ENCODE assay signal across 8 cellular contexts in genomic region chr3:194135806-194136518, GRCh38. TPM values are rescaled to one million over a fixed set of nuclear protein-coding genes. Genes with fewer than 3 reads are reported as not detected.
DNase-seq lines count a peak whose midpoint lies in the region; ATAC-seq and TF ChIP-seq lines count a peak whose summit lies in the region.

HES1 (plus strand) TSS chr3:194136148; CDS start chr3:194136381, 233 bp downstream.

- H3K4me1 ChIP-seq in DND-41 (ENCODE audit: insufficient read depth, low read length) (peaks cover 80% of the 10 kb centered on the region), H9 (ENCODE audit: insufficient read depth, low read length) (peaks cover 23% of the 10 kb centered on the region), gastrocnemius medialis (peaks cover 24 to 37% of the 10 kb centered on the region in 2 donors)

- H3K27me3 Mint-ChIP-seq in H9 (ENCODE audit: low read depth) (peaks cover 56% of the 10 kb centered on the region), T-helper 17 cell (peaks cover 45% of the 10 kb centered on the region), immature natural killer cell (ENCODE audit: low read depth in 3 of 3) (peaks cover 51 to 65% (median 57%) of the 10 kb centered on the region in 3 donors)

- H3K9me3 ChIP-seq in DND-41 (ENCODE audit: insufficient read depth, low read length, severe bottlenecking) (no peaks in the 10 kb centered on the region), H9 (ENCODE audit: control insufficient read depth, low read depth, low read length) (no peaks in the 10 kb centered on the region), T-helper 17 cell (ENCODE audit: control insufficient read depth, low read length, poor library complexity, severe bottlenecking) (no peaks in the 10 kb centered on the region), gastrocnemius medialis (no peaks in the 10 kb centered on the region)

- no peak within 1 kb of the TSS for H3K14ac ChIP-seq in H9 (ENCODE audit: insufficient read depth, low read length)

- no peak within 1 kb of the TSS for H2AK5ac ChIP-seq in H9 (ENCODE audit: insufficient read length, low read length)

- H2BK120ac ChIP-seq in H9 (ENCODE audit: low read depth, low read length, poor library complexity, severe bottlenecking) = no peak within 1 kb of the TSS

- ATAC-seq in DND-41 (ENCODE audit: insufficient read depth, low read depth) (peak; percentile 38), T-helper 17 cell (peak; percentile 40), gastrocnemius medialis (peak; percentile 54 to 57), GM18517 (IDR thresholded peaks at IDR 0.05; ENCODE audit: unreplicated experiment) (no peak)

- H3K79me2 ChIP-seq in DND-41 (ENCODE audit: insufficient read depth, low read length) (peaks cover 29% of the 10 kb centered on the region), H9 (ENCODE audit: insufficient read depth, low read length) (no peaks in the 10 kb centered on the region)

- H3T11ph ChIP-seq in H9 (ENCODE audit: low read length) = no peak within 1 kb of the TSS

- H4K91ac ChIP-seq in H9 (ENCODE audit: insufficient read length, low read depth, low read length) = no peak within 1 kb of the TSS

- peak; percentile 98 for TF ChIP-seq POLR2A in gastrocnemius medialis (IDR thresholded peaks at IDR 0.05)

- H3K4me3 ChIP-seq in DND-41 (ENCODE audit: low read depth in 1 of 2, low read length in 2 of 2) (peak within 1 kb of the TSS; percentile 67 to 82), gastrocnemius medialis (peak within 1 kb of the TSS; percentile 65 to 86 (median 75))

- DNase-seq in DND-41 = peak; percentile 89
- peak; percentile 97 for DNase-seq in H9
- DNase-seq in NCI-H1436 treated with DMSO at 0.1 percent for 48 hours (lab: John Stamatoyannopoulos, UW) = peak; percentile 64
- peak in 1 of 3 donors; percentile 23 for DNase-seq in T-helper 17 cell
- DNase-seq in cerebellum (ENCODE audit: low spot score) = peak; percentile 52
- DNase-seq in immature natural killer cell = peak in 2 of 3 donors; percentile 27 to 43
- peak; percentile 94 to 97 for DNase-seq in gastrocnemius medialis

- peaks cover 62 to 69% of the 10 kb centered on the region in 2 experiments for H3K4me1 Mint-ChIP-seq in H9
- peaks cover 42% of the 10 kb centered on the region for H3K4me1 Mint-ChIP-seq in T-helper 17 cell
- H3K4me1 Mint-ChIP-seq in immature natural killer cell = peaks cover 29 to 48% of the 10 kb centered on the region in 2 donors

- H3K4me3 Mint-ChIP-seq in H9 = peak within 1 kb of the TSS; percentile 84 to 94
- H3K4me3 Mint-ChIP-seq in T-helper 17 cell = peak within 1 kb of the TSS; percentile 89
- H3K4me3 Mint-ChIP-seq in immature natural killer cell = peak within 1 kb of the TSS; percentile 73 to 90 (median 86)

- H2BK15ac ChIP-seq in H9 (ENCODE audit: low read depth, low read length) = no peak within 1 kb of the TSS

- peaks cover 59% of the 10 kb centered on the region for H3K27me3 ChIP-seq in DND-41 (ENCODE audit: insufficient read depth, low read length, poor library complexity)
- H3K27me3 ChIP-seq in H9 (ENCODE audit: insufficient read depth, low read length) = no peaks in the 10 kb centered on the region; the same call in 1 of the 2 replicates
- no peaks in the 10 kb centered on the region for H3K27me3 ChIP-seq in gastrocnemius medialis

- H3K9ac ChIP-seq in DND-41 (ENCODE audit: low read depth, low read length) (peak within 1 kb of the TSS; percentile 68), H9 (ENCODE audit: extremely low read depth, insufficient read length, low read length) (peak within 1 kb of the TSS; percentile 72)

- H3K27ac Mint-ChIP-seq in H9 (peak within 1 kb of the TSS; percentile 86 to 88 (median 87); a peak in 6 of 7 replicates), T-helper 17 cell (peak within 1 kb of the TSS; percentile 87), immature natural killer cell (peak within 1 kb of the TSS in 5 of 6 donors; percentile 89 to 95 (median 93))

- H3K27ac ChIP-seq in DND-41 (ENCODE audit: low read length) (peak within 1 kb of the TSS; percentile 82), H9 (ENCODE audit: insufficient read length, low read depth, low read length) (no peak within 1 kb of the TSS), gastrocnemius medialis (peak within 1 kb of the TSS; percentile 97 to 100 (median 99))

- peaks cover 29% of the 10 kb centered on the region for H3K23me2 ChIP-seq in H9 (ENCODE audit: insufficient read length, low read depth, low read length, poor library complexity, severe bottlenecking)

- intact Hi-C loops in gastrocnemius medialis (cut with DNase I; ENCODE audit: low total_unique reads) = loop anchor here (1.0 to 10.0 kb wide), 9 partner anchors 66 to 1219 kb away; partner anchors contain the start of genes ATP13A3 and MB21D2

- H3K4ac ChIP-seq in H9 (ENCODE audit: low read depth, low read length) = no peak within 1 kb of the TSS

- no peaks in the 10 kb centered on the region; a peak in 2 of 5 replicates for H3K9me3 Mint-ChIP-seq in H9
- H3K9me3 Mint-ChIP-seq in immature natural killer cell = peaks cover 0 to 2% (median 0%) of the 10 kb centered on the region in 6 donors

- H4K5ac ChIP-seq in H9 (ENCODE audit: insufficient read length, low read depth, low read length) = no peak within 1 kb of the TSS

- in situ Hi-C loops in gastrocnemius medialis (cut with MboI; ENCODE audit: low sequenced_read_pairs in 4 of 4) = loop anchor here (5.0 to 25.0 kb wide), 5 partner anchors 69 to 351 kb away; no protein-coding TSS in a partner anchor

- H2BK12ac ChIP-seq in H9 (ENCODE audit: insufficient read length, low read depth, low read length) = no peak within 1 kb of the TSS

- H3K18ac ChIP-seq in H9 (ENCODE audit: insufficient read length, low read depth, low read length) = no peak within 1 kb of the TSS

- TF ChIP-seq CTCF in DND-41 (IDR thresholded peaks at IDR 0.05; ENCODE audit: borderline replicate concordance, extremely low read depth, low read length, poor library complexity, severe bottlenecking) (no peak), H9 (conservative IDR thresholded peaks at IDR 0.05) (no peak), gastrocnemius medialis (IDR thresholded peaks at IDR 0.05 in 4 of 5, conservative IDR thresholded peaks at IDR 0.05 in 1 of 5) (no peak)

- H3K4me2 ChIP-seq in DND-41 (ENCODE audit: insufficient read depth, low read length) (peak within 1 kb of the TSS; percentile 89), H9 (ENCODE audit: insufficient read depth, insufficient read length, low read length) (peak within 1 kb of the TSS; percentile 92)

- peaks cover 9 to 18% (median 16%) of the 10 kb centered on the region in 3 experiments for H3K36me3 Mint-ChIP-seq in H9 (ENCODE audit: insufficient read depth in 1 of 3, low read depth in 3 of 3)
- peaks cover 7% of the 10 kb centered on the region for H3K36me3 Mint-ChIP-seq in T-helper 17 cell (ENCODE audit: low read depth)
- H3K36me3 Mint-ChIP-seq in immature natural killer cell = no peaks in the 10 kb centered on the region

- H4K20me1 ChIP-seq in DND-41 (ENCODE audit: insufficient read depth, low read length) (peaks cover 31% of the 10 kb centered on the region), H9 (ENCODE audit: control insufficient read depth, insufficient read depth, insufficient read length) (no peaks in the 10 kb centered on the region)

- H2BK20ac ChIP-seq in H9 (ENCODE audit: low read depth, low read length, poor library complexity, severe bottlenecking) = no peak within 1 kb of the TSS

- no peak within 1 kb of the TSS for H2BK5ac ChIP-seq in H9 (ENCODE audit: insufficient read length, low read length)

- WGBS in H9 (ENCODE audit: extremely low coverage, insufficient read length, low lambda C conversion rate) = no CpG with 5 or more reads among the region's 29 CpGs

- H2AFZ ChIP-seq in DND-41 (ENCODE audit: low read depth, low read length) (peak within 1 kb of the TSS; percentile 29; the same call in 1 of the 2 replicates), H9 (ENCODE audit: low read length) (no peak within 1 kb of the TSS)

- H3K79me1 ChIP-seq in H9 (ENCODE audit: insufficient read depth, low read depth, low read length, poor library complexity, severe bottlenecking) = no peaks in the 10 kb centered on the region

- H3K36me3 ChIP-seq in DND-41 (ENCODE audit: insufficient read depth, low read length) (peaks cover 24% of the 10 kb centered on the region), gastrocnemius medialis (no peaks in the 10 kb centered on the region)

- H3K23ac ChIP-seq in H9 (ENCODE audit: insufficient read length, low read depth, low read length) = no peak within 1 kb of the TSS

- no peak within 1 kb of the TSS for H4K8ac ChIP-seq in H9 (replicated peaks; ENCODE audit: insufficient read length, low read depth, low read length)

- H3K56ac ChIP-seq in H9 (ENCODE audit: insufficient read length, low read depth, low read length) = no peak within 1 kb of the TSS

RNA-seq across cellular contexts. Expression of gene HES1, which starts in this region (rescaled TPM):
- 23.2 and 23.3 TPM in 2 replicates for total RNA-seq in H9 (2021)
- 1 to 10 TPM; 2.4 to 3.1 TPM for total RNA-seq in T-helper 17 cell
- 14.3 TPM for total RNA-seq in cerebellum
- not detected for polyA plus RNA-seq in immature natural killer cell
- 10 to 100 TPM in 3 of 4 donors, 1 to 10 TPM in 1; 9.7 to 38.3 (median 27.8) TPM for total RNA-seq in gastrocnemius medialis

Comparison
In these comparisons a context has a peak if more than half of its experiments do, and no peak if none do; other contexts are left out.
1. Peak in DNase-seq in immature natural killer cell; RNA of the gene not detected or under 1 TPM.